In the genomic region with DNA sequence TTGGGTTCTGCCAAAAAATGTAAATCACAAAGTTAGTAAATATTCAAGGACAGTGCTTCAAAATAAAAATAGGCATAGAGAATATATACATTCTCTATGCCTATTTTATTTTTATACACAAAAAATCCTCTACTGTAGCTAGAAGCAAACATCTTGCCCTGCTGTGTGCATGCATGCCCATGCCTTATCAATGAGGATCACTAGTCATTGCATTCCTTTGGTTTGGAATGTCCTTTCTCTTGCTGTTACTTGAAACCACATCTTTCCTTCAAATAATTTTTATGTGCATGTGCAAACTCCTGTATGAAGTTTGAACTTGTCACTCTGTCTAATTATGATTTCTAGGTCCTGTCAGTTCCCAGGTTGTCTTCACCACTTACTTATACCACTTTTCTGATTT, we compare ENCODE assay signal across 25 cellular contexts.
"Had no signal": no experiment of that assay in that cellular context is flagged by ENCODE, and none has a peak within 500 bp of the region (broad histone marks: within the 10 kb centered on the region; RNA-seq: fewer than 3 reads in every experiment).

No MANE protein-coding gene starts in this region.

- H3K4me2 ChIP-seq: hepatocyte had no signal

- H3K27ac ChIP-seq: colonic mucosa, epithelial cell of prostate, esophagus squamous epithelium, foreskin keratinocyte, gastroesophageal sphincter, heart left ventricle, hepatocyte, left lung, lower lobe of right lung had no signal

- H3K36me3 ChIP-seq: colonic mucosa, esophagus squamous epithelium, gastroesophageal sphincter, heart left ventricle, left lung, lower lobe of right lung had no signal

- H3K27me3 ChIP-seq: colonic mucosa, esophagus squamous epithelium, foreskin keratinocyte, gastroesophageal sphincter, heart left ventricle, hepatocyte, left lung had no signal

- H3K9me3 ChIP-seq: colonic mucosa, esophagus squamous epithelium, gastroesophageal sphincter, left lung, lower lobe of right lung, mucosa of descending colon had no signal

- DNase-seq: colonic mucosa; cortex of kidney; effector CD8-positive, alpha-beta T cell; effector memory CD8-positive, alpha-beta T cell; endodermal cell; erythroblast; esophagus squamous epithelium; heart left ventricle; hypothalamus; left cardiac atrium; left lung; left ventricle myocardium superior; lower lobe of right lung; mucosa of descending colon; naive B cell; naive thymus-derived CD8-positive, alpha-beta T cell had no signal

- H3K4me1 ChIP-seq: colonic mucosa, esophagus squamous epithelium, foreskin keratinocyte, gastroesophageal sphincter, heart left ventricle, left lung, lower lobe of right lung had no signal

- H3K4me3 ChIP-seq: colonic mucosa, esophagus squamous epithelium, gastroesophageal sphincter, heart left ventricle, hepatocyte, left lung, lower lobe of right lung, mucosa of descending colon had no signal

- FAIRE-seq: endometrium, frontal cortex, islet of Langerhans, keratinocyte had no signal

- ATAC-seq: effector memory CD8-positive, alpha-beta T cell; esophagus mucosa; foreskin keratinocyte; gastroesophageal sphincter; heart left ventricle; left cardiac atrium; left lung; left ventricle myocardium superior; lower lobe of right lung; mucosa of descending colon; naive thymus-derived CD8-positive, alpha-beta T cell had no signal

- H2AFZ ChIP-seq: hepatocyte had no signal

- H3K79me2 ChIP-seq: hepatocyte had no signal
